In genomic region chr1:24195874-24196273, GRCh38 we compare ENCODE assay signal across 18 cellular contexts. TPM values are rescaled to one million over a fixed set of nuclear protein-coding genes. Genes with fewer than 3 reads are reported as not detected.
DNase-seq lines count a peak whose midpoint lies in the region; ATAC-seq and TF ChIP-seq lines count a peak whose summit lies in the region.
"Had no signal": no experiment of that assay in that cellular context is flagged by ENCODE, and none has a peak within 500 bp of the region (broad histone marks: within the 10 kb centered on the region; RNA-seq: fewer than 3 reads in every experiment).

No MANE protein-coding gene starts in this region.

- no peaks in the 10 kb centered on the region for H4K20me1 ChIP-seq in OCI-LY3 (ENCODE audit: insufficient read depth, low read length)

- no peak overlapping the region for H2AFZ ChIP-seq in OCI-LY3 (ENCODE audit: low read depth, low read length)

- H3K9me3 Mint-ChIP-seq in activated naive CD4-positive, alpha-beta T cell treated with anti-CD3 and anti-CD28 coated beads, Interleukin-2, amount 10 ng/mL, durations not matched to agents 7 days and 5 days = peaks cover 3% of the 10 kb centered on the region

- H3K4me1 ChIP-seq in OCI-LY3 (ENCODE audit: low read length) (peaks cover 80% of the 10 kb centered on the region), esophagus (ENCODE audit: control insufficient read depth in 2 of 2, insufficient read depth in 2 of 2, low read length in 1 of 2) (peaks cover 0 to 2% of the 10 kb centered on the region in 2 donors), prostate gland (replicated peaks) (no peaks in the 10 kb centered on the region)

- H3K27ac Mint-ChIP-seq in activated naive CD4-positive, alpha-beta T cell treated with anti-CD3 and anti-CD28 coated beads, Interleukin-2, amount 10 ng/mL, durations not matched to agents 7 days and 5 days = no peak overlapping the region

- H3K9me3 ChIP-seq in OCI-LY3 (ENCODE audit: insufficient read depth, low read length) = no peaks in the 10 kb centered on the region
- H3K9me3 ChIP-seq in esophagus (ENCODE audit: control insufficient read depth in 2 of 2, insufficient read depth in 1 of 2, low read depth in 1 of 2, low read length in 1 of 2) = no peaks in the 10 kb centered on the region
- H3K9me3 ChIP-seq in prostate gland = no peaks in the 10 kb centered on the region

- H3K27me3 ChIP-seq in OCI-LY3 (ENCODE audit: low read depth, low read length) (no peaks in the 10 kb centered on the region), esophagus (ENCODE audit: control insufficient read depth in 1 of 2, insufficient read depth in 2 of 2, low read length in 2 of 2) (no peaks in the 10 kb centered on the region), prostate gland (replicated peaks; ENCODE audit: insufficient read depth) (no peaks in the 10 kb centered on the region)

- peak overlapping the region; percentile 62; the same call in 1 of the 2 replicates for H3K9ac ChIP-seq in OCI-LY3 (ENCODE audit: low read length)

- H3K27ac ChIP-seq in OCI-LY3 (ENCODE audit: low read length) (0 out of 2 replicates have a peak overlapping the region, but pooled peaks have one; percentile 68), esophagus (ENCODE audit: low read depth in 2 of 2, low read length in 1 of 2) (peak overlapping the region; percentile 71 to 85), prostate gland (peak overlapping the region; percentile 40 to 53)

- peaks cover 3% of the 10 kb centered on the region for H3K36me3 Mint-ChIP-seq in activated naive CD4-positive, alpha-beta T cell treated with anti-CD3 and anti-CD28 coated beads, Interleukin-2, amount 10 ng/mL, durations not matched to agents 7 days and 5 days

- H3K4me1 Mint-ChIP-seq in activated naive CD4-positive, alpha-beta T cell treated with anti-CD3 and anti-CD28 coated beads, Interleukin-2, amount 10 ng/mL, durations not matched to agents 7 days and 5 days = peaks cover 40% of the 10 kb centered on the region

- DNase-seq in ELF-1 (ENCODE audit: low read depth, low spot score) = peak; percentile 23
- DNase-seq in prostate gland (ENCODE audit: low spot score) = peak; percentile 72
- DNase-seq in activated naive CD4-positive, alpha-beta T cell treated with anti-CD3 and anti-CD28 coated beads, Interleukin-2, amount 10 ng/mL, durations not matched to agents 7 days and 5 days = no peak
- DNase-seq in HPDE6-E6E7 (ENCODE audit: extremely low spot score) = no peak
- DNase-seq: ACHN, AML-193, COR-L47, DMS153, H7, Karpas-422, NCI-H1105 treated with DMSO at 0.1 percent for 48 hours, NCI-H1694 treated with DMSO at 0.1 percent for 48 hours, NCI-H2171, NCI-H446, NCI-H69 had no signal

- no peak for TF ChIP-seq CTCF in OCI-LY3 (IDR thresholded peaks at IDR 0.05; ENCODE audit: low read depth, low read length)
- TF ChIP-seq CTCF in prostate gland (IDR thresholded peaks at IDR 0.05) = no peak

- H3K4me3 ChIP-seq in OCI-LY3 (ENCODE audit: low read length) (no peak overlapping the region), esophagus (ENCODE audit: low read depth in 1 of 2, low read length in 2 of 2) (no peak overlapping the region), prostate gland (no peak overlapping the region)

- 44 to 71% methylated on average over 22 of the region's 22 CpGs for WGBS in esophagus, 2 donors
- 57% methylated on average over 22 of the region's 22 CpGs for WGBS in prostate gland

- H3K79me2 ChIP-seq in OCI-LY3 (ENCODE audit: low read length) = peaks cover 7% of the 10 kb centered on the region

- intact Hi-C loops in prostate gland (cut with DNase I) = no loop called here

- H3K4me2 ChIP-seq in OCI-LY3 (ENCODE audit: low read length) = peak overlapping the region; percentile 69; the same call in 1 of the 2 replicates

- no peak overlapping the region for H3K4me3 Mint-ChIP-seq in activated naive CD4-positive, alpha-beta T cell treated with anti-CD3 and anti-CD28 coated beads, Interleukin-2, amount 10 ng/mL, durations not matched to agents 7 days and 5 days

- ATAC-seq in HG03095 (IDR thresholded peaks at IDR 0.05; ENCODE audit: unreplicated experiment) = no peak

- TF ChIP-seq POLR2A in prostate gland (IDR thresholded peaks at IDR 0.05) = no peak

- peaks cover 5% of the 10 kb centered on the region for H3K27me3 Mint-ChIP-seq in activated naive CD4-positive, alpha-beta T cell treated with anti-CD3 and anti-CD28 coated beads, Interleukin-2, amount 10 ng/mL, durations not matched to agents 7 days and 5 days

- CTCF ChIA-PET in activated naive CD4-positive, alpha-beta T cell treated with anti-CD3 and anti-CD28 coated beads, Interleukin-2, amount 10 ng/mL, durations not matched to agents 7 days and 5 days (lab: Charles Lee) = interaction anchor here (0.7 to 11.4 kb wide), 4 partner anchors 9 to 197 kb away, joined by 3 to 383 read pairs (median 4); no protein-coding TSS in a partner anchor

- H3K36me3 ChIP-seq in OCI-LY3 (replicated peaks; ENCODE audit: low read depth, low read length) (peaks cover 3% of the 10 kb centered on the region), esophagus (ENCODE audit: control insufficient read depth in 2 of 2, insufficient read depth in 2 of 2, low read length in 1 of 2) (no peaks in the 10 kb centered on the region), prostate gland (no peaks in the 10 kb centered on the region)

RNA-seq across cellular contexts. Expression of gene IFNLR1, which starts 8.8 kb away (rescaled TPM):
- polyA plus RNA-seq in esophagus = 1 to 10 TPM; 2.2 to 2.9 TPM
- 1 to 10 TPM; 6.6 to 9.2 TPM for total RNA-seq in prostate gland

RNA-seq across cellular contexts. Expression of gene IL22RA1, which starts 52.9 kb away (rescaled TPM):
- 10 to 100 TPM; 10.3 to 11.7 TPM for polyA plus RNA-seq in esophagus
- 1 to 10 TPM in 1 of 2 donors, under 1 TPM in 1; 0.82 to 1.0 TPM for total RNA-seq in prostate gland

Comparison
In these comparisons a context has a peak if more than half of its experiments do, and no peak if none do; other contexts are left out.
1. DNase-seq: peak in ELF-1 (single experiment) and prostate gland (single experiment); none in activated naive CD4-positive, alpha-beta T cell treated with anti-CD3 and anti-CD28 coated beads, Interleukin-2, amount 10 ng/mL, durations not matched to agents 7 days and 5 days (single experiment) and HPDE6-E6E7 (single experiment).
2. Peak in every context shown above with its lines, with median percentiles within 50 percentile points of each other: H3K27ac ChIP-seq.